ENCODE assay signal across 13 cellular contexts in genomic region chr5:153797484-153797883, GRCh38.
DNase-seq lines count a peak whose midpoint lies in the region; ATAC-seq lines count a peak whose summit lies in the region.
"Had no signal": no experiment of that assay in that cellular context is flagged by ENCODE, and none has a peak within 500 bp of the region (broad histone marks: within the 10 kb centered on the region; RNA-seq: fewer than 3 reads in every experiment).

No MANE protein-coding gene starts in this region.

- ATAC-seq in GM18502 (IDR thresholded peaks at IDR 0.05; ENCODE audit: poor library complexity, unreplicated experiment) = peak; percentile 85
- peak; percentile 61 for ATAC-seq in GM19452 (IDR thresholded peaks at IDR 0.05; ENCODE audit: unreplicated experiment)
- peak; percentile 97 for ATAC-seq in HG02852 (IDR thresholded peaks at IDR 0.05; ENCODE audit: unreplicated experiment)
- ATAC-seq in HG03521 (IDR thresholded peaks at IDR 0.05; ENCODE audit: unreplicated experiment) = peak; percentile 69
- ATAC-seq: effector memory CD8-positive, alpha-beta T cell had no signal

- no peak for DNase-seq in NCI-H1436 (lab: John Stamatoyannopoulos, UW)
- DNase-seq in SHP77 treated with DMSO at 0.1 percent for 48 hours (lab: John Stamatoyannopoulos, UW) = no peak
- no peak for DNase-seq in GF-D8 (lab: John Stamatoyannopoulos, UW)
- DNase-seq in NCI-H1092 (lab: John Stamatoyannopoulos, UW) = no peak
- DNase-seq: activated CD4-positive, alpha-beta T cell treated with anti-CD3 and anti-CD28 coated beads for 1 hour; activated T-cell treated with anti-CD3 and anti-CD28 coated beads, Interleukin-2, amount 50 U/mL, for 24 hours; effector memory CD8-positive, alpha-beta T cell; left ventricle myocardium inferior; NCI-H2029 treated with DMSO at 0.1 percent for 48 hours had no signal
